Comparison of ENCODE assay signal across 15 cellular contexts in the genomic region with DNA sequence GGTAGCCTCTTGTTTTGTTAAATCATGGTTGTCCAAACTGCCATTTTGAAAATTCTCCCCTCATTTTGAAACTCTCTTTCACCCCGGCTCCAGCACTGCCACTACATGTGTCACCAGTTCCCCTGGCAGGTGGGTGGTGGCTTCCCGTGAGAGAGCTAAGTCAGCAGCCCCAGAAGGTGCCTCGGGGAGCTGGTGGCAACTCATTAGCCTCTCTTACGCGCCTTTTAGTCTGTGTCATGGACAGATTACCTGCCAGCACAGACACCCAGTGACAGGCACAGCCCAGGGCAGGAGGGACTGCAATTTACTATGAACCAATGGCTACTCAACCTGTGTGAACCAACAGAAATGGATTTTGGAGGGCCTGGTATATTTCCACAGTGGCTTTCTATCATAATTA.
DNase-seq lines count a peak whose midpoint lies in the region; ATAC-seq and TF ChIP-seq lines count a peak whose summit lies in the region.
"Had no signal": no experiment of that assay in that cellular context is flagged by ENCODE, and none has a peak within 500 bp of the region (broad histone marks: within the 10 kb centered on the region; RNA-seq: fewer than 3 reads in every experiment).

No MANE protein-coding gene starts in this region.

- TF ChIP-seq POLR2A in breast epithelium (IDR thresholded peaks at IDR 0.05): no peak
- no peak for TF ChIP-seq POLR2A in esophagus squamous epithelium (IDR thresholded peaks at IDR 0.05)
- no peak for TF ChIP-seq POLR2A in thyroid gland (IDR thresholded peaks at IDR 0.05)

- H3K4me1 Mint-ChIP-seq in activated T-helper 17 cell treated with anti-CD3 and anti-CD28 coated beads, Interleukin-2, amount 50 U/mL, for 72 hours: no peaks in the 10 kb centered on the region
- H3K4me1 Mint-ChIP-seq: CD14-positive monocyte; CD8-positive, alpha-beta memory T cell had no signal

- H3K9me3 ChIP-seq in mammary epithelial cell (replicated peaks; ENCODE audit: insufficient read depth, low read length): no peaks in the 10 kb centered on the region
- H3K9me3 ChIP-seq in breast epithelium: no peaks in the 10 kb centered on the region
- no peaks in the 10 kb centered on the region for H3K9me3 ChIP-seq in esophagus squamous epithelium
- H3K9me3 ChIP-seq in thyroid gland: no peaks in the 10 kb centered on the region
- H3K9me3 ChIP-seq in A673 (ENCODE audit: low read depth, low read length, poor library complexity, severe bottlenecking): no peaks in the 10 kb centered on the region
- H3K9me3 ChIP-seq: Caco-2 had no signal

- peak; percentile 37 for ATAC-seq in activated T-helper 17 cell treated with anti-CD3 and anti-CD28 coated beads, Interleukin-2, amount 50 U/mL, for 72 hours (replicated peaks)
- ATAC-seq: HCT116 had no signal

- peaks cover 42% of the 10 kb centered on the region for H3K27me3 Mint-ChIP-seq in activated T-helper 17 cell treated with anti-CD3 and anti-CD28 coated beads, Interleukin-2, amount 50 U/mL, for 72 hours

- 57% methylated on average over 4 of the region's 5 CpGs for WGBS in mammary epithelial cell (ENCODE audit: low coverage, missing lambda C conversion rate)
- WGBS in esophagus squamous epithelium, 2 donors: 64 to 77% methylated on average over 4 to 5 of the region's 5 CpGs
- WGBS in thyroid gland, 2 donors: 86 to 92% methylated on average over 5 of the region's 5 CpGs

- H3K4me1 ChIP-seq in mammary epithelial cell (ENCODE audit: insufficient read depth, low read length) (peaks cover 35% of the 10 kb centered on the region), breast epithelium (peaks cover 0 to 11% of the 10 kb centered on the region in 2 donors), esophagus squamous epithelium (peaks cover 3 to 51% (median 13%) of the 10 kb centered on the region in 3 donors), thyroid gland (peaks cover 25 to 47% of the 10 kb centered on the region in 2 donors), A673 (ENCODE audit: insufficient read depth, low read length, poor library complexity, severe bottlenecking) (no peaks in the 10 kb centered on the region)

- H3K36me3 ChIP-seq in mammary epithelial cell (ENCODE audit: insufficient read depth, low read length) (no peaks in the 10 kb centered on the region), breast epithelium (no peaks in the 10 kb centered on the region), esophagus squamous epithelium (no peaks in the 10 kb centered on the region), thyroid gland (no peaks in the 10 kb centered on the region), A673 (ENCODE audit: insufficient read depth, low read length, poor library complexity, severe bottlenecking) (no peaks in the 10 kb centered on the region)

- no peaks in the 10 kb centered on the region for H3K27me3 ChIP-seq in mammary epithelial cell (ENCODE audit: insufficient read depth, low read length)
- H3K27me3 ChIP-seq in breast epithelium: no peaks in the 10 kb centered on the region
- H3K27me3 ChIP-seq in esophagus squamous epithelium: no peaks in the 10 kb centered on the region
- no peaks in the 10 kb centered on the region for H3K27me3 ChIP-seq in thyroid gland
- no peaks in the 10 kb centered on the region for H3K27me3 ChIP-seq in A673 (replicated peaks; ENCODE audit: insufficient read depth, low read depth, low read length, poor library complexity)

- BruUV-seq in mammary epithelial cell (replicated peaks; lab: Mats Ljungman, UMichigan) (no TSS peak), A673 (replicated peaks; lab: Mats Ljungman, UMichigan) (no TSS peak)

- H3K27ac ChIP-seq in mammary epithelial cell (ENCODE audit: insufficient read depth, low read depth, low read length): no peak overlapping the region
- H3K27ac ChIP-seq in breast epithelium: no peak overlapping the region
- peak overlapping the region in 3 of 4 donors; percentile 79 to 87 (median 86) for H3K27ac ChIP-seq in esophagus squamous epithelium
- peak overlapping the region; percentile 92 to 94 (median 94) for H3K27ac ChIP-seq in thyroid gland
- no peak overlapping the region for H3K27ac ChIP-seq in A673 (ENCODE audit: low read depth, low read length, poor library complexity, severe bottlenecking)
- H3K27ac ChIP-seq: HL-60 had no signal

- POLR2A ChIA-PET in A673 (lab: Charles Lee; ENCODE audit: low non-redundant PET): no interaction called here
- POLR2A ChIA-PET in GM10248 (lab: Yijun Ruan, JAX): no interaction called here

- in situ Hi-C loops in mammary epithelial cell (cut with MboI; ENCODE audit: low sequenced_read_pairs in 2 of 2): no loop called here

- CTCF ChIA-PET in mammary epithelial cell (lab: Charles Lee; ENCODE audit: low non-redundant PET) (no interaction called here), A673 (lab: Charles Lee) (interaction anchor here (1.2 kb wide), 1 partner anchor 16 kb away, joined by 3 read pairs; no protein-coding TSS in a partner anchor), GM10248 (lab: Yijun Ruan, JAX) (interaction anchor here (1.5 kb wide), 1 partner anchor 18 kb away, joined by 4 read pairs; no protein-coding TSS in a partner anchor)

- H2AFZ ChIP-seq in mammary epithelial cell (ENCODE audit: low read depth, low read length): peak overlapping the region; percentile 24

- no peak overlapping the region for H3K4me3 Mint-ChIP-seq in activated T-helper 17 cell treated with anti-CD3 and anti-CD28 coated beads, Interleukin-2, amount 50 U/mL, for 72 hours
- H3K4me3 Mint-ChIP-seq: CD8-positive, alpha-beta memory T cell had no signal

- H3K4me3 ChIP-seq in mammary epithelial cell (replicated peaks in 1 of 3; ENCODE audit: insufficient read depth in 1 of 3, low read depth in 2 of 3, low read length in 3 of 3): no peak overlapping the region
- no peak overlapping the region for H3K4me3 ChIP-seq in breast epithelium
- H3K4me3 ChIP-seq in esophagus squamous epithelium: peak overlapping the region in 2 of 4 donors; percentile 29 to 36
- no peak overlapping the region for H3K4me3 ChIP-seq in thyroid gland (replicated peaks in 1 of 3)
- no peak overlapping the region for H3K4me3 ChIP-seq in A673 (ENCODE audit: low read depth, low read length, poor library complexity, severe bottlenecking)

- intact Hi-C loops in mammary epithelial cell (cut with micrococcal nuclease) (no loop called here), breast epithelium (cut with DNase I; ENCODE audit: low total_unique reads) (no loop called here), esophagus squamous epithelium (cut with DNase I) (no loop called here), thyroid gland (cut with DNase I) (no loop called here), A673 (cut with micrococcal nuclease; ENCODE audit: unreplicated experiment) (no loop called here)

- TF ChIP-seq CTCF in mammary epithelial cell (conservative IDR thresholded peaks at IDR 0.05 in 1 of 2, IDR thresholded peaks at IDR 0.05 in 1 of 2; ENCODE audit: extremely low read depth in 1 of 2, insufficient read depth in 1 of 2, low read depth in 1 of 2, low read length in 2 of 2) (no peak), breast epithelium (IDR thresholded peaks at IDR 0.05) (no peak), esophagus squamous epithelium (IDR thresholded peaks at IDR 0.05) (no peak), thyroid gland (IDR thresholded peaks at IDR 0.05) (no peak), A673 (conservative IDR thresholded peaks at IDR 0.05; ENCODE audit: low read depth, low read length) (no peak), GM10248 (IDR thresholded peaks at IDR 0.05; ENCODE audit: control extremely low read depth, extremely low read depth, low read depth, missing control alignments) (no peak)

- no peak overlapping the region for H3K27ac Mint-ChIP-seq in activated T-helper 17 cell treated with anti-CD3 and anti-CD28 coated beads, Interleukin-2, amount 50 U/mL, for 72 hours
- H3K27ac Mint-ChIP-seq: CD14-positive monocyte; CD8-positive, alpha-beta memory T cell had no signal

- no peaks in the 10 kb centered on the region for H4K20me1 ChIP-seq in mammary epithelial cell (ENCODE audit: insufficient read depth, low read length)

- dilution Hi-C loops in mammary epithelial cell (cut with HindIII; ENCODE audit: low sequenced_read_pairs): no loop called here

- H3K79me2 ChIP-seq in mammary epithelial cell (ENCODE audit: insufficient read depth, low read length): no peaks in the 10 kb centered on the region

- no peak overlapping the region for H3K9ac ChIP-seq in mammary epithelial cell (ENCODE audit: insufficient read depth, low read length)

- peaks cover 3% of the 10 kb centered on the region for H3K9me3 Mint-ChIP-seq in activated T-helper 17 cell treated with anti-CD3 and anti-CD28 coated beads, Interleukin-2, amount 50 U/mL, for 72 hours

- DNase-seq in mammary epithelial cell: no peak
- no peak for DNase-seq in breast epithelium (ENCODE audit: low spot score in 2 of 2)
- DNase-seq in esophagus squamous epithelium (lab: John Stamatoyannopoulos, UW): no peak
- peak in 1 of 2 donors; percentile 26 for DNase-seq in thyroid gland
- DNase-seq in A673 (ENCODE audit: low spot score): no peak
- no peak for DNase-seq in GM10248 (ENCODE audit: extremely low spot score)
- no peak for DNase-seq in iPS-NIHi7 (ENCODE audit: extremely low spot score)
- DNase-seq: Caco-2; CD8-positive, alpha-beta memory T cell; DND-41; GF-D8 had no signal

- H3K4me2 ChIP-seq in mammary epithelial cell (ENCODE audit: insufficient read depth, low read depth, low read length): no peak overlapping the region

- no peaks in the 10 kb centered on the region for H3K36me3 Mint-ChIP-seq in activated T-helper 17 cell treated with anti-CD3 and anti-CD28 coated beads, Interleukin-2, amount 50 U/mL, for 72 hours (ENCODE audit: low read depth)
- H3K36me3 Mint-ChIP-seq: CD14-positive monocyte; CD8-positive, alpha-beta memory T cell had no signal

Comparison
In these comparisons a context has a peak if more than half of its experiments do, and no peak if none do; other contexts are left out.
1. H3K27ac ChIP-seq: peak in esophagus squamous epithelium (3 of 4) and thyroid gland (3 of 3); none in mammary epithelial cell (single experiment), breast epithelium (0 of 2) and A673 (single experiment).